In genomic region chr16:87950765-87951549, GRCh38 we compare ENCODE assay signal across 8 cellular contexts. TPM values are rescaled to one million over a fixed set of nuclear protein-coding genes. Genes with fewer than 3 reads are reported as not detected.
DNase-seq lines count a peak whose midpoint lies in the region; ATAC-seq and TF ChIP-seq lines count a peak whose summit lies in the region.

Gene BANP, plus strand, starts transcription at chr16:87951434. Its CDS starts 23,682 bp downstream, at chr16:87975116.

- H2AFZ ChIP-seq in SK-N-SH (ENCODE audit: low read depth), result peak within 1 kb of the TSS; percentile 92

- H3K36me3 ChIP-seq in SK-N-SH (replicated peaks in 1 of 2; ENCODE audit: control insufficient read depth in 1 of 2, insufficient read depth in 2 of 2, low read length in 1 of 2), result peaks cover 10 to 11% of the 10 kb centered on the region in 2 experiments

- peaks cover 44% of the 10 kb centered on the region for H3K79me2 ChIP-seq in SK-N-SH (ENCODE audit: insufficient read depth)

- H3K27ac ChIP-seq in SK-N-SH (ENCODE audit: low read depth in 2 of 2, low read length in 1 of 2), result peak within 1 kb of the TSS; percentile 92 to 97

- no peaks in the 10 kb centered on the region for H4K20me1 ChIP-seq in SK-N-SH (ENCODE audit: insufficient read depth)

- H3F3A ChIP-seq in SK-N-SH (replicated peaks; ENCODE audit: insufficient read depth), result peaks cover 16% of the 10 kb centered on the region

- H3K9me2 ChIP-seq in SK-N-SH, result no peaks in the 10 kb centered on the region

- WGBS in SK-N-SH (ENCODE audit: low lambda C conversion rate), result 0% methylated on average over 22 of the region's 73 CpGs

- DNase-seq in GM10266 (ENCODE audit: extremely low spot score) (peak; percentile 99), NCI-H1048 (lab: John Stamatoyannopoulos, UW) (peak; percentile 82), SK-N-SH (peak; percentile 99), germinal center (ENCODE audit: low spot score) (peak; percentile 99), non-pigmented ciliary epithelial cell (ENCODE audit: low read depth) (peak; percentile 97), superior temporal gyrus (ENCODE audit: extremely low spot score) (peak; percentile 99)
- DNase-seq in activated naive CD4-positive, alpha-beta T cell treated with anti-CD3 and anti-CD28 coated beads, Interleukin-2, amount 50 U/mL, for 16 hours, result peak; percentile 98

- TF ChIP-seq CTCF in GM10266 (IDR thresholded peaks at IDR 0.05; ENCODE audit: control insufficient read depth, insufficient read depth, low read depth, missing control alignments), result peak; percentile 50
- TF ChIP-seq CTCF in SK-N-SH (IDR thresholded peaks at IDR 0.05), result peak; percentile 48

- H3K27me3 ChIP-seq in SK-N-SH (ENCODE audit: insufficient read depth), result no peaks in the 10 kb centered on the region

- H3K4me2 ChIP-seq in SK-N-SH, result peak within 1 kb of the TSS; percentile 83

- POLR2A ChIA-PET in SK-N-SH (lab: Yijun Ruan, JAX), result interaction anchor here (0.6 to 1.0 kb wide), 8 partner anchors 9 to 619 kb away, joined by 3 to 5 read pairs (median 3); partner anchors contain the start of genes SLC7A5 and ZC3H18

- no peak for TF ChIP-seq RAD21 in SK-N-SH (IDR thresholded peaks at IDR 0.05; ENCODE audit: low read length)

- H3K9me3 ChIP-seq in SK-N-SH, result no peaks in the 10 kb centered on the region

- H3K4me3 ChIP-seq in SK-N-SH (ENCODE audit: low read depth in 2 of 2, low read length in 1 of 2), result peak within 1 kb of the TSS; percentile 94 to 96

- peak within 1 kb of the TSS; percentile 94 for H3K9ac ChIP-seq in SK-N-SH

- H3K4me1 ChIP-seq in SK-N-SH (ENCODE audit: control insufficient read depth in 1 of 2, insufficient read depth in 2 of 2, low read depth in 1 of 2, low read length in 1 of 2), result peaks cover 21 to 24% of the 10 kb centered on the region in 2 experiments; a peak in 2 of 4 replicates

- ATAC-seq in HG02588 (IDR thresholded peaks at IDR 0.05; ENCODE audit: unreplicated experiment), result peak; percentile 78

- no peak for TF ChIP-seq EP300 in SK-N-SH (IDR thresholded peaks at IDR 0.05; ENCODE audit: borderline replicate concordance in 1 of 2, low read depth in 1 of 2, low read length in 1 of 2)

- CTCF ChIA-PET in SK-N-SH (lab: Yijun Ruan, JAX), result interaction anchor here (0.7 to 1.1 kb wide), 3 partner anchors 144 to 498 kb away, joined by 3 to 8 read pairs (median 3); no protein-coding TSS in a partner anchor

TF ChIP-seq in SK-N-SH, 30 proteins besides CTCF, POLR2A, EP300 and RAD21 (continues in another document):
- TF ChIP-seq MEF2A (IDR thresholded peaks at IDR 0.05; ENCODE audit: borderline replicate concordance, low read depth), result no peak
- TF ChIP-seq SIN3A (IDR thresholded peaks at IDR 0.05; ENCODE audit: borderline replicate concordance, low read depth, low read length), result peak; percentile 99
- TF ChIP-seq YY1 (IDR thresholded peaks at IDR 0.05; ENCODE audit: low read depth), result peak; percentile 76
- TF ChIP-seq TCF12 (IDR thresholded peaks at IDR 0.05), result peak; percentile 33; the same call in 1 of the 2 replicates
- TF ChIP-seq ZBTB33 (IDR thresholded peaks at IDR 0.05; ENCODE audit: borderline replicate concordance, low read depth), result peak; percentile 97
- peak; percentile 94 for TF ChIP-seq NRF1 (IDR thresholded peaks at IDR 0.05; ENCODE audit: low read depth, low read length)
- TF ChIP-seq RFX5 (IDR thresholded peaks at IDR 0.05; ENCODE audit: low read length), result no peak
- no peak for TF ChIP-seq PBX3 (IDR thresholded peaks at IDR 0.05)
- peak; percentile 86 for TF ChIP-seq ELF1 (IDR thresholded peaks at IDR 0.05)
- TF ChIP-seq RXRA (IDR thresholded peaks at IDR 0.05; ENCODE audit: borderline replicate concordance, low read depth), result no peak
- TF ChIP-seq RCOR1 (IDR thresholded peaks at IDR 0.05; ENCODE audit: low read length), result peak; percentile 35; the same call in 1 of the 2 replicates
- TF ChIP-seq GATA2 (CRISPR knock-in tag; IDR thresholded peaks at IDR 0.05), result 0 out of 2 replicates have a peak, but pooled peaks have one; percentile 17
- peak; percentile 75 for TF ChIP-seq MAX (IDR thresholded peaks at IDR 0.05; ENCODE audit: low read depth)
- peak; percentile 34; the same call in 1 of the 2 replicates for TF ChIP-seq POLR2AphosphoS5 (IDR thresholded peaks at IDR 0.05; ENCODE audit: low read depth, low read length)
- no peak for TF ChIP-seq FOXM1 (IDR thresholded peaks at IDR 0.05; ENCODE audit: low read depth)
- TF ChIP-seq GABPA (IDR thresholded peaks at IDR 0.05; ENCODE audit: low read depth), result peak; percentile 70
- peak; percentile 12; the same call in 1 of the 2 replicates for TF ChIP-seq USF1 (IDR thresholded peaks at IDR 0.05; ENCODE audit: borderline replicate concordance, low read depth)
- TF ChIP-seq JUND (IDR thresholded peaks at IDR 0.05), result no peak
- TF ChIP-seq FOXJ3 (CRISPR knock-in tag; IDR thresholded peaks at IDR 0.05), result no peak; the same call in 1 of the 2 replicates
- no peak for TF ChIP-seq REST (IDR thresholded peaks at IDR 0.05; ENCODE audit: low read depth, low read length)
- TF ChIP-seq USF2 (IDR thresholded peaks at IDR 0.05; ENCODE audit: borderline replicate concordance, low read depth, low read length), result no peak
- TF ChIP-seq CHD2 (IDR thresholded peaks at IDR 0.05; ENCODE audit: low read length, partially characterized antibody), result peak; percentile 99

RNA-seq across cellular contexts. Expression of gene BANP, which starts in this region (rescaled TPM):
- polyA plus RNA-seq in SK-N-SH (2012; rRNA removed), result 15.0 and 16.8 TPM in 2 replicates
- 9.8 and 11.1 TPM in 2 replicates for polyA plus RNA-seq in SK-N-SH (2012; cell fraction: cytosol; rRNA removed)
- 42.8 and 46.7 TPM in 2 replicates for polyA plus RNA-seq in SK-N-SH (2012; cell fraction: nucleus; rRNA removed)

Comparison
In these comparisons a context has a peak if more than half of its experiments do, and no peak if none do; other contexts are left out.
1. Peak in every context shown above with its lines: DNase-seq, ATAC-seq, H3K4me3 ChIP-seq and H3K27ac ChIP-seq.